In genomic region chr6:154289818-154290508, GRCh38 we compare ENCODE assay signal across 22 cellular contexts.
A peak's percentile ranks its signal among the peaks of the same experiment; 100 is the strongest.
DNase-seq lines count a peak whose midpoint lies in the region; ATAC-seq and TF ChIP-seq lines count a peak whose summit lies in the region.
"Had no signal": no experiment of that assay in that cellular context is flagged by ENCODE, and none has a peak within 500 bp of the region (broad histone marks: within the 10 kb centered on the region; RNA-seq: fewer than 3 reads in every experiment).

No MANE protein-coding gene starts in this region.

- intact Hi-C loops in activated CD4-positive, alpha-beta T cell treated with anti-CD3 and anti-CD28 coated beads, Interleukin-2, amount 10 ng/mL, durations not matched to agents 24 days and 14 days (cut with micrococcal nuclease): no loop called here
- intact Hi-C loops in PC-9 (cut with micrococcal nuclease; ENCODE audit: unreplicated experiment): loop anchor here (5.0 kb wide), 1 partner anchor 52 kb away; no protein-coding TSS in a partner anchor
- intact Hi-C loops in thyroid gland (cut with DNase I): no loop called here

- H3K27ac ChIP-seq in PC-9: peak overlapping the region; percentile 50
- peak overlapping the region; percentile 68 to 96 (median 73) for H3K27ac ChIP-seq in thyroid gland
- H3K27ac ChIP-seq: epithelial cell of prostate, foreskin keratinocyte, neural progenitor cell, prostate gland, tibial artery had no signal

- peak overlapping the region; percentile 52; the same call in 1 of the 2 replicates for H2AFZ ChIP-seq in PC-9
- H2AFZ ChIP-seq: neural progenitor cell had no signal

- 0 out of 2 replicates have a peak overlapping the region, but pooled peaks have one; percentile 42 for H3K4me2 ChIP-seq in PC-9
- H3K4me2 ChIP-seq: neural progenitor cell had no signal

- no peaks in the 10 kb centered on the region for H3K9me2 ChIP-seq in PC-9 (ENCODE audit: insufficient read depth)

- no peaks in the 10 kb centered on the region for H4K20me1 ChIP-seq in PC-9 (ENCODE audit: insufficient read depth)

- no peaks in the 10 kb centered on the region for H3K79me2 ChIP-seq in PC-9 (ENCODE audit: low read depth)

- H3K4me3 Mint-ChIP-seq in activated CD4-positive, alpha-beta T cell treated with anti-CD3 and anti-CD28 coated beads, Interleukin-2, amount 10 ng/mL, durations not matched to agents 24 days and 14 days: no peak overlapping the region
- no peak overlapping the region for H3K4me3 Mint-ChIP-seq in mesothelial cell of epicardium
- H3K4me3 Mint-ChIP-seq: activated CD4-positive, alpha-beta memory T cell treated with anti-CD3 and anti-CD28 coated beads for 36 hours; CD4-positive, alpha-beta T cell; neural progenitor cell had no signal

- CTCF ChIA-PET in PC-9 (lab: Charles Lee): interaction anchor here (0.7 kb wide), 1 partner anchor 384 kb away, joined by 11 read pairs; no protein-coding TSS in a partner anchor

- H3K4me1 Mint-ChIP-seq in activated CD4-positive, alpha-beta T cell treated with anti-CD3 and anti-CD28 coated beads, Interleukin-2, amount 10 ng/mL, durations not matched to agents 24 days and 14 days: peaks cover 5% of the 10 kb centered on the region
- peaks cover 29% of the 10 kb centered on the region for H3K4me1 Mint-ChIP-seq in mesothelial cell of epicardium
- H3K4me1 Mint-ChIP-seq: neural progenitor cell had no signal

- H3K9me3 ChIP-seq in PC-9 (ENCODE audit: insufficient read depth, low read depth) (peaks cover 9% of the 10 kb centered on the region; the same call in 1 of the 2 replicates), thyroid gland (no peaks in the 10 kb centered on the region)
- H3K9me3 ChIP-seq: prostate gland, tibial artery had no signal

- H3K27ac Mint-ChIP-seq in activated CD4-positive, alpha-beta T cell treated with anti-CD3 and anti-CD28 coated beads, Interleukin-2, amount 10 ng/mL, durations not matched to agents 24 days and 14 days: no peak overlapping the region
- H3K27ac Mint-ChIP-seq in mesothelial cell of epicardium: no peak overlapping the region
- H3K27ac Mint-ChIP-seq: activated CD4-positive, alpha-beta memory T cell treated with anti-CD3 and anti-CD28 coated beads for 36 hours; CD4-positive, alpha-beta T cell; neural progenitor cell had no signal

- no peak overlapping the region for H3K4me3 ChIP-seq in PC-9
- H3K4me3 ChIP-seq in thyroid gland (replicated peaks in 1 of 3): no peak overlapping the region
- H3K4me3 ChIP-seq: neural progenitor cell, prostate gland, tibial artery had no signal

- no TSS peak for BruUV-seq in PC-9 (replicated peaks; lab: Mats Ljungman, UMichigan)

- H3K9me3 Mint-ChIP-seq in activated CD4-positive, alpha-beta T cell treated with anti-CD3 and anti-CD28 coated beads, Interleukin-2, amount 10 ng/mL, durations not matched to agents 24 days and 14 days: no peaks in the 10 kb centered on the region
- peaks cover 24% of the 10 kb centered on the region for H3K9me3 Mint-ChIP-seq in mesothelial cell of epicardium
- H3K9me3 Mint-ChIP-seq: activated CD4-positive, alpha-beta memory T cell treated with anti-CD3 and anti-CD28 coated beads for 36 hours; neural progenitor cell had no signal

- H3K4me1 ChIP-seq in PC-9 (replicated peaks; ENCODE audit: insufficient read depth): peaks cover 45% of the 10 kb centered on the region
- H3K4me1 ChIP-seq in thyroid gland: peaks cover 38 to 39% of the 10 kb centered on the region in 2 donors
- H3K4me1 ChIP-seq: neural progenitor cell, prostate gland, tibial artery had no signal

- peaks cover 31% of the 10 kb centered on the region for H3F3A ChIP-seq in PC-9 (ENCODE audit: insufficient read depth, low read depth)

- peaks cover 26% of the 10 kb centered on the region for H3K27me3 Mint-ChIP-seq in activated CD4-positive, alpha-beta T cell treated with anti-CD3 and anti-CD28 coated beads, Interleukin-2, amount 10 ng/mL, durations not matched to agents 24 days and 14 days
- H3K27me3 Mint-ChIP-seq in mesothelial cell of epicardium (ENCODE audit: low read depth): no peaks in the 10 kb centered on the region
- H3K27me3 Mint-ChIP-seq: activated CD4-positive, alpha-beta memory T cell treated with anti-CD3 and anti-CD28 coated beads for 36 hours; CD4-positive, alpha-beta T cell had no signal

- POLR2A ChIA-PET in PC-9 (lab: Charles Lee; ENCODE audit: unreplicated experiment): no interaction called here

- no peaks in the 10 kb centered on the region for H3K36me3 ChIP-seq in PC-9 (ENCODE audit: low read depth)
- no peaks in the 10 kb centered on the region for H3K36me3 ChIP-seq in thyroid gland
- H3K36me3 ChIP-seq: neural progenitor cell, prostate gland, tibial artery had no signal

- H3K36me3 Mint-ChIP-seq in activated CD4-positive, alpha-beta T cell treated with anti-CD3 and anti-CD28 coated beads, Interleukin-2, amount 10 ng/mL, durations not matched to agents 24 days and 14 days (ENCODE audit: low read depth): no peaks in the 10 kb centered on the region
- peaks cover 5% of the 10 kb centered on the region for H3K36me3 Mint-ChIP-seq in mesothelial cell of epicardium
- H3K36me3 Mint-ChIP-seq: activated CD4-positive, alpha-beta memory T cell treated with anti-CD3 and anti-CD28 coated beads for 36 hours; neural progenitor cell had no signal

- no peak for ATAC-seq in HG02763 (IDR thresholded peaks at IDR 0.05; ENCODE audit: unreplicated experiment)
- ATAC-seq: foreskin keratinocyte; stimulated activated naive CD8-positive, alpha-beta T cell treated with anti-CD3 and anti-CD28 coated beads, Interleukin-15, Interleukin-2, amounts not matched to agents 100 U/mL and 50 U/mL, for 24 hours had no signal

- no peak for TF ChIP-seq POLR2A in thyroid gland (IDR thresholded peaks at IDR 0.05)

- no peaks in the 10 kb centered on the region for H3K27me3 ChIP-seq in PC-9 (ENCODE audit: insufficient read depth, low read depth)
- no peaks in the 10 kb centered on the region for H3K27me3 ChIP-seq in thyroid gland
- H3K27me3 ChIP-seq: foreskin keratinocyte, neural progenitor cell, tibial artery had no signal

- peak; percentile 43 for DNase-seq in activated CD4-positive, alpha-beta T cell treated with anti-CD3 and anti-CD28 coated beads, Interleukin-2, amount 10 ng/mL, durations not matched to agents 24 days and 14 days
- DNase-seq in activated CD4-positive, alpha-beta T cell treated with anti-CD3 and anti-CD28 coated beads for 1 hour: no peak
- DNase-seq in H4 (ENCODE audit: low spot score) (peak; percentile 10), PC-9 (peak; percentile 7 to 78), thyroid gland (peak; percentile 53 to 59), NCI-H2171 treated with DMSO at 0.1 percent for 48 hours (lab: John Stamatoyannopoulos, UW) (no peak), mesothelial cell of epicardium (ENCODE audit: low spot score in 2 of 2, unreplicated experiment in 2 of 2) (no peak)
- DNase-seq: activated CD4-positive, alpha-beta memory T cell treated with anti-CD3 and anti-CD28 coated beads for 36 hours; activated T-cell treated with anti-CD3 and anti-CD28 coated beads for 4 hours; anterior cingulate cortex; caudate nucleus; CD4-positive, alpha-beta T cell; DMS79 treated with DMSO at 0.1 percent for 48 hours; foreskin keratinocyte; hippocampal formation; NCI-H2107; stimulated activated naive CD8-positive, alpha-beta T cell treated with anti-CD3 and anti-CD28 coated beads, Interleukin-15, Interleukin-2, amounts not matched to agents 100 U/mL and 50 U/mL, for 24 hours; tibial artery had no signal

- WGBS in thyroid gland, 2 donors: 68 to 75% methylated on average over 6 of the region's 6 CpGs

- no peak; the same call in 1 of the 2 replicates for TF ChIP-seq CTCF in PC-9 (conservative IDR thresholded peaks at IDR 0.05)
- TF ChIP-seq CTCF in thyroid gland (IDR thresholded peaks at IDR 0.05): peak in 4 of 6 experiments; percentile 24 to 64 (median 39)
- no peak for TF ChIP-seq CTCF in mesothelial cell of epicardium (IDR thresholded peaks at IDR 0.05; ENCODE audit: unreplicated experiment)

Comparison
In these comparisons a context has a peak if more than half of its experiments do, and no peak if none do; other contexts are left out.
1. DNase-seq: peak in activated CD4-positive, alpha-beta T cell treated with anti-CD3 and anti-CD28 coated beads, Interleukin-2, amount 10 ng/mL, durations not matched to agents 24 days and 14 days (single experiment), H4 (single experiment), PC-9 (2 of 2) and thyroid gland (2 of 2); none in activated CD4-positive, alpha-beta T cell treated with anti-CD3 and anti-CD28 coated beads for 1 hour (single experiment), NCI-H2171 treated with DMSO at 0.1 percent for 48 hours (single experiment) and mesothelial cell of epicardium (0 of 2).
2. CTCF ChIP-seq: peak in thyroid gland (4 of 6); none in PC-9 (single experiment) and mesothelial cell of epicardium (single experiment).